In the genomic region with DNA sequence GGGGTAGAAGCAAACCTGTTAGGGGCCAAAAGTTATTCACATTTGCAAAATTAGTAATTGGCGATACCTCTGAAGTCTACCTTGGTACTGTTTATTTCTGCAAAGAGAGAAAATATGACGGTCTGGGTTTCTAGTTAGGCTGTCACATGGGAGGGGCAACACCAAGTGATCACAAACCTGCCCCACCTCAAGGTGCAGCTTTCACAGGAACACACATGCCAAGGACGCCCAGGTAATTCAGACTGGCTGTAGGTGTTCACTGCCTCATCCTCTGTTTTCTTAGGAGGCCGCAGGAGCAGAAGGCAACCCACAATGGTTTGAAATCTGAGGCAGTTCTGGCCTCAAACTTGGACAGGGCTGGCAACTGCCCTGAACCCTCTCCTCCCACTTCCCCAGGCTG, we compare ENCODE assay signal across 15 cellular contexts. TPM values are rescaled to one million over a fixed set of nuclear protein-coding genes. Genes with fewer than 3 reads are reported as not detected.
DNase-seq lines count a peak whose midpoint lies in the region; ATAC-seq and TF ChIP-seq lines count a peak whose summit lies in the region.
"Had no signal": no experiment of that assay in that cellular context is flagged by ENCODE, and none has a peak within 500 bp of the region (broad histone marks: within the 10 kb centered on the region; RNA-seq: fewer than 3 reads in every experiment).

No MANE protein-coding gene starts in this region.

- intact Hi-C loops in uterus (cut with DNase I; ENCODE audit: low total_unique reads) (no loop called here), ascending aorta (cut with DNase I) (no loop called here)

- TF ChIP-seq POLR2A in uterus (IDR thresholded peaks at IDR 0.05) = no peak

- DNase-seq in activated CD8-positive, alpha-beta memory T cell treated with anti-CD3 and anti-CD28 coated beads for 24 hours = peak; percentile 28
- no peak for DNase-seq in activated CD8-positive, alpha-beta memory T cell treated with anti-CD3 and anti-CD28 coated beads, Interleukin-2, amount 10 ng/mL, durations not matched to agents 7 days and 5 days
- no peak for DNase-seq in mesenchymal stem cell
- DNase-seq in neuronal stem cell (ENCODE audit: low spot score) = no peak
- no peak for DNase-seq in uterus
- no peak for DNase-seq in Kasumi-1 (lab: John Stamatoyannopoulos, UW)
- DNase-seq in ascending aorta (ENCODE audit: low spot score in 2 of 2) = no peak
- no peak for DNase-seq in NCI-H345 (lab: John Stamatoyannopoulos, UW)
- DNase-seq: CD8-positive, alpha-beta T cell; DMS53; GF-D8 had no signal

- CTCF ChIA-PET in activated CD8-positive, alpha-beta memory T cell treated with anti-CD3 and anti-CD28 coated beads, Interleukin-2, amount 10 ng/mL, durations not matched to agents 7 days and 5 days (lab: Charles Lee) = interaction anchor here (1.0 kb wide), 1 partner anchor 43 kb away, joined by 3 read pairs; no protein-coding TSS in a partner anchor

- no peaks in the 10 kb centered on the region for H3K4me1 Mint-ChIP-seq in activated CD8-positive, alpha-beta memory T cell treated with anti-CD3 and anti-CD28 coated beads, Interleukin-2, amount 10 ng/mL, durations not matched to agents 7 days and 5 days
- H3K4me1 Mint-ChIP-seq: CD14-positive monocyte had no signal

- H3K23ac ChIP-seq in mesenchymal stem cell (ENCODE audit: low read length in 2 of 2) (no peak overlapping the region), neuronal stem cell (ENCODE audit: low read depth, low read length, poor library complexity) (no peak overlapping the region)

- H3K9me3 ChIP-seq in mesenchymal stem cell (ENCODE audit: control insufficient read depth, low read length) (no peaks in the 10 kb centered on the region), neuronal stem cell (replicated peaks in 1 of 2; ENCODE audit: control insufficient read depth in 2 of 2, insufficient read depth in 1 of 2, low read depth in 1 of 2, low read length in 2 of 2) (peaks cover 3 to 4% of the 10 kb centered on the region in 2 donors), uterus (no peaks in the 10 kb centered on the region), ascending aorta (no peaks in the 10 kb centered on the region)
- H3K9me3 ChIP-seq: HAP-1 had no signal

- 98% methylated on average over 4 of the region's 4 CpGs for WGBS in mesenchymal stem cell
- no CpG with 5 or more reads among the region's 4 CpGs for WGBS in neuronal stem cell (ENCODE audit: extremely low coverage in 2 of 2, insufficient read length in 2 of 2, insufficient replicate concordance in 1 of 2), 2 donors

- H3K14ac ChIP-seq in mesenchymal stem cell (ENCODE audit: low read length in 2 of 2) (no peak overlapping the region), neuronal stem cell (ENCODE audit: low read length) (no peak overlapping the region)

- H2AK5ac ChIP-seq in mesenchymal stem cell (ENCODE audit: low read length, severe bottlenecking) (no peak overlapping the region), neuronal stem cell (ENCODE audit: low read depth, low read length) (peak overlapping the region; percentile 65)

- H3K27ac ChIP-seq in mesenchymal stem cell (ENCODE audit: low read length, poor library complexity, severe bottlenecking) = no peak overlapping the region
- H3K27ac ChIP-seq in neuronal stem cell (replicated peaks; ENCODE audit: low read length) = no peak overlapping the region
- peak overlapping the region; percentile 67 to 70 for H3K27ac ChIP-seq in uterus
- H3K27ac ChIP-seq in ascending aorta = no peak overlapping the region
- H3K27ac ChIP-seq: 22Rv1 had no signal

- H3K9me3 Mint-ChIP-seq in activated CD8-positive, alpha-beta memory T cell treated with anti-CD3 and anti-CD28 coated beads, Interleukin-2, amount 10 ng/mL, durations not matched to agents 7 days and 5 days (ENCODE audit: low read depth) = no peaks in the 10 kb centered on the region
- H3K9me3 Mint-ChIP-seq: CD8-positive, alpha-beta T cell had no signal

- peak overlapping the region; percentile 63 for H4K8ac ChIP-seq in mesenchymal stem cell (ENCODE audit: low read length)
- H4K8ac ChIP-seq in neuronal stem cell (ENCODE audit: low read depth, low read length) = no peak overlapping the region

- no peaks in the 10 kb centered on the region for H3K36me3 ChIP-seq in mesenchymal stem cell (ENCODE audit: control insufficient read depth in 1 of 2, insufficient read depth in 2 of 2, low read depth in 1 of 2, low read length in 2 of 2)
- no peaks in the 10 kb centered on the region for H3K36me3 ChIP-seq in neuronal stem cell (replicated peaks in 1 of 2; ENCODE audit: control insufficient read depth in 2 of 2, insufficient read depth in 2 of 2, low read length in 2 of 2)
- H3K36me3 ChIP-seq in uterus = no peaks in the 10 kb centered on the region
- no peaks in the 10 kb centered on the region for H3K36me3 ChIP-seq in ascending aorta
- H3K36me3 ChIP-seq: HAP-1 had no signal

- H2BK15ac ChIP-seq in mesenchymal stem cell (ENCODE audit: low read depth, poor library complexity, severe bottlenecking) = no peak overlapping the region
- H2BK15ac ChIP-seq in neuronal stem cell (ENCODE audit: low read length) = peak overlapping the region; percentile 77

- no peak for ATAC-seq in activated CD8-positive, alpha-beta memory T cell treated with anti-CD3 and anti-CD28 coated beads, Interleukin-2, amount 10 ng/mL, durations not matched to agents 7 days and 5 days
- ATAC-seq: CD8-positive, alpha-beta T cell had no signal

- H2BK5ac ChIP-seq in mesenchymal stem cell (ENCODE audit: low read depth, low read length, poor library complexity, severe bottlenecking) = no peak overlapping the region
- H2BK5ac ChIP-seq in neuronal stem cell (ENCODE audit: low read length) = no peak overlapping the region

- H3K4me1 ChIP-seq in mesenchymal stem cell (ENCODE audit: control insufficient read depth, insufficient read depth, low read depth, low read length) (no peaks in the 10 kb centered on the region), neuronal stem cell (ENCODE audit: control insufficient read depth in 2 of 2, insufficient read depth in 1 of 2, low read depth in 1 of 2, low read length in 2 of 2) (peaks cover 0 to 9% of the 10 kb centered on the region in 2 donors), uterus (peaks cover 0 to 4% of the 10 kb centered on the region in 2 donors), ascending aorta (no peaks in the 10 kb centered on the region)
- H3K4me1 ChIP-seq: HAP-1 had no signal

- H3K4me2 ChIP-seq in mesenchymal stem cell (ENCODE audit: low read length, poor library complexity, severe bottlenecking) (no peak overlapping the region), neuronal stem cell (ENCODE audit: insufficient read depth, low read length, poor library complexity, severe bottlenecking) (no peak overlapping the region)

- no peak overlapping the region for H3K4me3 Mint-ChIP-seq in activated CD8-positive, alpha-beta memory T cell treated with anti-CD3 and anti-CD28 coated beads, Interleukin-2, amount 10 ng/mL, durations not matched to agents 7 days and 5 days
- H3K4me3 Mint-ChIP-seq: CD14-positive monocyte; CD8-positive, alpha-beta T cell had no signal

- H2BK12ac ChIP-seq in mesenchymal stem cell (ENCODE audit: low read length in 2 of 2) (no peak overlapping the region), neuronal stem cell (ENCODE audit: low read length) (no peak overlapping the region)

- H2AFZ ChIP-seq in mesenchymal stem cell (ENCODE audit: low read depth, low read length) (no peak overlapping the region), neuronal stem cell (ENCODE audit: low read length) (no peak overlapping the region)

- H3K9ac ChIP-seq in mesenchymal stem cell (ENCODE audit: low read length) (no peak overlapping the region), neuronal stem cell (ENCODE audit: low read depth, low read length, poor library complexity) (no peak overlapping the region)

- H3K79me1 ChIP-seq in mesenchymal stem cell (replicated peaks; ENCODE audit: low read length, poor library complexity, severe bottlenecking) = no peaks in the 10 kb centered on the region
- H3K79me1 ChIP-seq in neuronal stem cell (ENCODE audit: low read depth, low read length) = no peaks in the 10 kb centered on the region

- H4K91ac ChIP-seq in mesenchymal stem cell (ENCODE audit: low read length) (peak overlapping the region; percentile 43), neuronal stem cell (ENCODE audit: low read depth, low read length, poor library complexity) (no peak overlapping the region)

- H3K4ac ChIP-seq in mesenchymal stem cell (ENCODE audit: low read depth in 1 of 2, low read length in 2 of 2) (peak overlapping the region in 1 of 2 experiments; percentile 24), neuronal stem cell (ENCODE audit: low read length) (no peak overlapping the region)

- H3K4me3 ChIP-seq in mesenchymal stem cell (ENCODE audit: insufficient read depth in 1 of 2, low read depth in 1 of 2, low read length in 2 of 2) (no peak overlapping the region), neuronal stem cell (ENCODE audit: low read length in 2 of 2) (peak overlapping the region in 1 of 2 donors; percentile 42), uterus (no peak overlapping the region), ascending aorta (no peak overlapping the region)
- H3K4me3 ChIP-seq: HAP-1 had no signal

- TF ChIP-seq CTCF in uterus (IDR thresholded peaks at IDR 0.05) = no peak
- TF ChIP-seq CTCF in ascending aorta (IDR thresholded peaks at IDR 0.05) = no peak

- no peak overlapping the region for H2BK120ac ChIP-seq in mesenchymal stem cell (ENCODE audit: low read depth, low read length)
- H2BK120ac ChIP-seq in neuronal stem cell (ENCODE audit: low read depth, low read length) = no peak overlapping the region

- H3K36me3 Mint-ChIP-seq in activated CD8-positive, alpha-beta memory T cell treated with anti-CD3 and anti-CD28 coated beads, Interleukin-2, amount 10 ng/mL, durations not matched to agents 7 days and 5 days = no peaks in the 10 kb centered on the region
- H3K36me3 Mint-ChIP-seq: CD14-positive monocyte; CD8-positive, alpha-beta T cell had no signal

- H3K27me3 ChIP-seq in mesenchymal stem cell (ENCODE audit: control insufficient read depth in 1 of 2, insufficient read depth in 1 of 2, low read length in 2 of 2) = no peaks in the 10 kb centered on the region
- peaks cover 0 to 2% (median 0%) of the 10 kb centered on the region in 3 experiments for H3K27me3 ChIP-seq in neuronal stem cell (ENCODE audit: control insufficient read depth in 3 of 3, insufficient read depth in 3 of 3, low read depth in 1 of 3, low read length in 3 of 3)
- no peaks in the 10 kb centered on the region for H3K27me3 ChIP-seq in uterus
- no peaks in the 10 kb centered on the region for H3K27me3 ChIP-seq in ascending aorta

- no peak overlapping the region for H3K27ac Mint-ChIP-seq in activated CD8-positive, alpha-beta memory T cell treated with anti-CD3 and anti-CD28 coated beads, Interleukin-2, amount 10 ng/mL, durations not matched to agents 7 days and 5 days
- H3K27ac Mint-ChIP-seq: CD8-positive, alpha-beta T cell had no signal

- H3K18ac ChIP-seq in mesenchymal stem cell (ENCODE audit: low read depth in 1 of 2, low read length in 2 of 2) = no peak overlapping the region
- no peak overlapping the region for H3K18ac ChIP-seq in neuronal stem cell (ENCODE audit: low read length)

- H3K27me3 Mint-ChIP-seq in activated CD8-positive, alpha-beta memory T cell treated with anti-CD3 and anti-CD28 coated beads, Interleukin-2, amount 10 ng/mL, durations not matched to agents 7 days and 5 days = no peaks in the 10 kb centered on the region

RNA-seq across cellular contexts. Expression of a gene that starts 56.2 kb away (rescaled TPM):
- total RNA-seq in activated CD8-positive, alpha-beta memory T cell treated with anti-CD3 and anti-CD28 coated beads, Interleukin-2, amount 10 ng/mL, durations not matched to agents 7 days and 5 days = under 1 TPM; 0.20 to 0.40 TPM
- 0.06 TPM for polyA plus RNA-seq in mesenchymal stem cell (2013, experiment 1 of 2)
- polyA plus RNA-seq in mesenchymal stem cell (2013, experiment 2 of 2) = 0.05 TPM
- polyA plus RNA-seq in neuronal stem cell (2013, experiment 1 of 2) = not detected
- polyA plus RNA-seq in neuronal stem cell (2013, experiment 2 of 2) = 0.03 TPM
- 1 to 10 TPM in 1 of 4 donors, not detected in 3; 1.0 TPM for total RNA-seq in uterus
- total RNA-seq in ascending aorta = not detected
- polyA plus RNA-seq: H1 had no signal

Comparison
In these comparisons a context has a peak if more than half of its experiments do, and no peak if none do; other contexts are left out.
1. H3K27ac ChIP-seq: peak in uterus (2 of 2); none in mesenchymal stem cell (single experiment), neuronal stem cell (single experiment) and ascending aorta (0 of 2).